ENCODE assay signal across 20 cellular contexts in the genomic region with DNA sequence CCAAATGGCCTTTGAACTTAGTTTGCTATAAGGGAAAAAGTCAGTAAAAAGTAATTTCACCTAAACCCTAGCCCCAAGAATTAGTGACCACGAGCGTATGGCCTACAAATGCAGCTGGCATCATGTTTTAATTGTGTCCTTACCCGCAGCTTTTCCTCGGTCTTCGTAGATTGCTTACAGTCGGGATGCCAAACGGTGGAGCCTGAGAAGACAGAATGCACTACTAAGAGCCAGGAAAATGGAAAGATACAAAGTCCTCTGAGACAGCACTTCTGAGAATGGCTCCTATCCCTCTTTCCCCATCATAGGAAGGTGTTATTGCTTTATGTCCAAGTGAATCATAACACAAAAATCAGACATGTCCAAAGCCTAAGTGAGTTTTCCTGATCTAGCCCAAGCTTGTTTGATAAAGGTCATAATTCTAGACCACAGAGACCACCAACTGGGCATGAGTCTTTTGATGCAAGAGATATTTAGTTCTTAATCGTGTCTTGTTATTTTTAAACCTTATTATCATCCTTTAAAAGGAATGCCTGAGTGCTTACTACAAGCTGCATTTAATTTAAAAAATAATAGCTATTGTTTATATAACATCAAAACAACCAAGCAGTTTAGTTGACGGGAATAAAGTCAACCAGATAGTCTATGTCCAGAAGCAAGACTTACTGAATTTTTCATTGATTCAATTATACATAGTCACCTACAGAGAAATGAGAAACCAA.
DNase-seq lines count a peak whose midpoint lies in the region; ATAC-seq and TF ChIP-seq lines count a peak whose summit lies in the region.
"Had no signal": no experiment of that assay in that cellular context is flagged by ENCODE, and none has a peak within 500 bp of the region (broad histone marks: within the 10 kb centered on the region; RNA-seq: fewer than 3 reads in every experiment).

No MANE protein-coding gene starts in this region.

- H2AFZ ChIP-seq in KMS-11 (ENCODE audit: low read depth) = no peak overlapping the region
- H2AFZ ChIP-seq: GM23248 had no signal

- intact Hi-C loops in activated naive CD4-positive, alpha-beta T cell treated with anti-CD3 and anti-CD28 coated beads for 36 hours (cut with micrococcal nuclease) = loop anchor here (1.0 kb wide), 2 partner anchors 11 to 12 kb away; no protein-coding TSS in a partner anchor

- H3K27ac ChIP-seq in KMS-11 = peak overlapping the region; percentile 32; the same call in 1 of the 2 replicates
- H3K27ac ChIP-seq: body of pancreas, GM23248, left lung had no signal

- no peak for TF ChIP-seq CTCF in KMS-11 (conservative IDR thresholded peaks at IDR 0.05; ENCODE audit: low read depth, low read length)
- TF ChIP-seq CTCF in mesothelial cell of epicardium (IDR thresholded peaks at IDR 0.05; ENCODE audit: unreplicated experiment) = no peak

- DNase-seq in activated naive CD4-positive, alpha-beta T cell treated with anti-CD3 and anti-CD28 coated beads for 36 hours = no peak
- no peak for DNase-seq in activated naive CD4-positive, alpha-beta T cell treated with anti-CD3 and anti-CD28 coated beads, Interleukin-2, amount 50 U/mL, for 16 hours
- no peak for DNase-seq in activated naive CD8-positive, alpha-beta T cell treated with anti-CD3 and anti-CD28 coated beads for 36 hours
- DNase-seq in mesothelial cell of epicardium (ENCODE audit: low spot score in 2 of 2, unreplicated experiment in 2 of 2) (no peak), NCI-H82 (lab: John Stamatoyannopoulos, UW) (no peak), DMS53 treated with DMSO at 0.1 percent for 48 hours (lab: John Stamatoyannopoulos, UW; ENCODE audit: unreplicated experiment) (no peak)
- DNase-seq: activated B cell treated with CpG ODN at 0.5 μM for 24 hours; body of pancreas; CD8-positive, alpha-beta memory T cell; dorsolateral prefrontal cortex; GM23248; hypothalamus; left lung; NCI-H2081; NCI-H526 treated with DMSO at 0.1 percent for 48 hours; stimulated activated naive CD8-positive, alpha-beta T cell treated with anti-CD3 and anti-CD28 coated beads, Interleukin-15, Interleukin-2, amounts not matched to agents 100 U/mL and 50 U/mL, for 24 hours had no signal

- no peaks in the 10 kb centered on the region for H4K20me1 ChIP-seq in KMS-11 (ENCODE audit: insufficient read depth)

- peaks cover 23% of the 10 kb centered on the region for H3K4me1 ChIP-seq in KMS-11 (ENCODE audit: low read depth, poor library complexity, severe bottlenecking)
- H3K4me1 ChIP-seq: body of pancreas had no signal

- no peak overlapping the region for H3K9ac ChIP-seq in KMS-11
- H3K9ac ChIP-seq: GM23248 had no signal

- peak overlapping the region; percentile 16; the same call in 1 of the 2 replicates for H3K4me2 ChIP-seq in KMS-11

- no peak overlapping the region for H3K4me3 ChIP-seq in KMS-11 (IDR thresholded peaks at IDR 0.05; ENCODE audit: insufficient read depth, low read depth, low read length)
- H3K4me3 ChIP-seq: body of pancreas, dorsolateral prefrontal cortex, GM12878, GM23248, left lung, vagina had no signal

- H3K27me3 Mint-ChIP-seq in activated naive CD4-positive, alpha-beta T cell treated with anti-CD3 and anti-CD28 coated beads for 36 hours (ENCODE audit: low read depth) = no peaks in the 10 kb centered on the region
- H3K27me3 Mint-ChIP-seq in activated naive CD8-positive, alpha-beta T cell treated with anti-CD3 and anti-CD28 coated beads for 36 hours = no peaks in the 10 kb centered on the region
- no peaks in the 10 kb centered on the region for H3K27me3 Mint-ChIP-seq in mesothelial cell of epicardium (ENCODE audit: low read depth)
- H3K27me3 Mint-ChIP-seq: activated B cell treated with CpG ODN at 0.5 μM for 24 hours; CD8-positive, alpha-beta memory T cell had no signal

- H3K36me3 Mint-ChIP-seq in activated naive CD4-positive, alpha-beta T cell treated with anti-CD3 and anti-CD28 coated beads for 36 hours (ENCODE audit: low read depth) = peaks cover 46% of the 10 kb centered on the region
- peaks cover 53% of the 10 kb centered on the region for H3K36me3 Mint-ChIP-seq in activated naive CD8-positive, alpha-beta T cell treated with anti-CD3 and anti-CD28 coated beads for 36 hours
- H3K36me3 Mint-ChIP-seq in mesothelial cell of epicardium = peaks cover 26% of the 10 kb centered on the region

- no peaks in the 10 kb centered on the region for H3K9me3 Mint-ChIP-seq in activated naive CD4-positive, alpha-beta T cell treated with anti-CD3 and anti-CD28 coated beads for 36 hours
- peaks cover 6% of the 10 kb centered on the region for H3K9me3 Mint-ChIP-seq in activated naive CD8-positive, alpha-beta T cell treated with anti-CD3 and anti-CD28 coated beads for 36 hours
- peaks cover 5% of the 10 kb centered on the region for H3K9me3 Mint-ChIP-seq in mesothelial cell of epicardium
- H3K9me3 Mint-ChIP-seq: activated B cell treated with CpG ODN at 0.5 μM for 24 hours; CD8-positive, alpha-beta memory T cell had no signal

- peaks cover 63% of the 10 kb centered on the region for H3K4me1 Mint-ChIP-seq in activated naive CD4-positive, alpha-beta T cell treated with anti-CD3 and anti-CD28 coated beads for 36 hours (ENCODE audit: low read depth)
- H3K4me1 Mint-ChIP-seq in activated naive CD8-positive, alpha-beta T cell treated with anti-CD3 and anti-CD28 coated beads for 36 hours = peaks cover 56% of the 10 kb centered on the region
- H3K4me1 Mint-ChIP-seq in mesothelial cell of epicardium = peaks cover 68% of the 10 kb centered on the region

- H3K36me3 ChIP-seq in KMS-11 (ENCODE audit: insufficient read depth) = no peaks in the 10 kb centered on the region

- CTCF ChIA-PET in activated naive CD4-positive, alpha-beta T cell treated with anti-CD3 and anti-CD28 coated beads for 36 hours (lab: Charles Lee) = interaction anchor here (0.8 to 4.1 kb wide), 15 partner anchors 9 to 184 kb away, joined by 3 to 17 read pairs (median 5); no protein-coding TSS in a partner anchor

- H3K27ac Mint-ChIP-seq in activated naive CD4-positive, alpha-beta T cell treated with anti-CD3 and anti-CD28 coated beads for 36 hours = peak overlapping the region; percentile 80
- peak overlapping the region; percentile 45 for H3K27ac Mint-ChIP-seq in activated naive CD8-positive, alpha-beta T cell treated with anti-CD3 and anti-CD28 coated beads for 36 hours
- peak overlapping the region; percentile 15 for H3K27ac Mint-ChIP-seq in mesothelial cell of epicardium
- H3K27ac Mint-ChIP-seq: activated B cell treated with CpG ODN at 0.5 μM for 24 hours had no signal

- H3K4me3 Mint-ChIP-seq in activated naive CD4-positive, alpha-beta T cell treated with anti-CD3 and anti-CD28 coated beads for 36 hours = no peak overlapping the region
- H3K4me3 Mint-ChIP-seq in activated naive CD8-positive, alpha-beta T cell treated with anti-CD3 and anti-CD28 coated beads for 36 hours = no peak overlapping the region
- H3K4me3 Mint-ChIP-seq in mesothelial cell of epicardium = no peak overlapping the region
- H3K4me3 Mint-ChIP-seq: activated B cell treated with CpG ODN at 0.5 μM for 24 hours; CD8-positive, alpha-beta memory T cell had no signal

- H3K27me3 ChIP-seq in KMS-11 (ENCODE audit: insufficient read depth, low read depth) = no peaks in the 10 kb centered on the region
- H3K27me3 ChIP-seq: body of pancreas, left lung, vagina had no signal

- ATAC-seq in HG03196 (IDR thresholded peaks at IDR 0.05; ENCODE audit: unreplicated experiment) = no peak
- ATAC-seq: body of pancreas, GM12878, left lung had no signal

- H3K79me2 ChIP-seq in KMS-11 (ENCODE audit: insufficient read depth, low read depth) = no peaks in the 10 kb centered on the region

Comparison
In these comparisons a context has a peak if more than half of its experiments do, and no peak if none do; other contexts are left out.
1. H3K27ac Mint-ChIP-seq: peak in every context shown above with its lines; median percentile 80 in activated naive CD4-positive, alpha-beta T cell treated with anti-CD3 and anti-CD28 coated beads for 36 hours; 45 in activated naive CD8-positive, alpha-beta T cell treated with anti-CD3 and anti-CD28 coated beads for 36 hours; 15 in mesothelial cell of epicardium.